ENCODE assay signal across 10 cellular contexts in genomic region chr14:30855345-30856037, GRCh38. TPM values are rescaled to one million over a fixed set of nuclear protein-coding genes. Genes with fewer than 3 reads are reported as not detected.
DNase-seq lines count a peak whose midpoint lies in the region; ATAC-seq and TF ChIP-seq lines count a peak whose summit lies in the region.
"Had no signal": no experiment of that assay in that cellular context is flagged by ENCODE, and none has a peak within 500 bp of the region (broad histone marks: within the 10 kb centered on the region; RNA-seq: fewer than 3 reads in every experiment).

No MANE protein-coding gene starts in this region.

- H2AK5ac ChIP-seq in H9 (ENCODE audit: insufficient read length, low read length): no peak overlapping the region

- no peak overlapping the region for H4K91ac ChIP-seq in H9 (ENCODE audit: insufficient read length, low read depth, low read length)

- H2BK120ac ChIP-seq in H9 (ENCODE audit: low read depth, low read length, poor library complexity, severe bottlenecking): no peak overlapping the region

- H3K36me3 ChIP-seq in colonic mucosa (no peaks in the 10 kb centered on the region), OCI-LY7 (ENCODE audit: insufficient read depth, low read length) (no peaks in the 10 kb centered on the region)

- H3K4ac ChIP-seq in H9 (ENCODE audit: low read depth, low read length): no peak overlapping the region

- no peak for TF ChIP-seq CTCF in colonic mucosa (IDR thresholded peaks at IDR 0.05)
- no peak for TF ChIP-seq CTCF in OCI-LY7 (conservative IDR thresholded peaks at IDR 0.05; ENCODE audit: low read length)
- TF ChIP-seq CTCF in H9 (conservative IDR thresholded peaks at IDR 0.05): no peak

- no peak overlapping the region for H3K56ac ChIP-seq in H9 (ENCODE audit: insufficient read length, low read depth, low read length)

- no peak overlapping the region for H3K9ac ChIP-seq in colonic mucosa (ENCODE audit: low read depth in 2 of 2, low read length in 2 of 2)
- H3K9ac ChIP-seq in H9 (ENCODE audit: extremely low read depth, insufficient read length, low read length): no peak overlapping the region

- H3K18ac ChIP-seq in H9 (ENCODE audit: insufficient read length, low read depth, low read length): no peak overlapping the region

- CTCF ChIA-PET in OCI-LY7 (lab: Charles Lee; ENCODE audit: unreplicated experiment): no interaction called here

- H3K27me3 Mint-ChIP-seq in stimulated activated naive CD8-positive, alpha-beta T cell treated with anti-CD3 and anti-CD28 coated beads, Interleukin-15, Interleukin-2, amounts not matched to agents 100 ng/mL and 50 ng/mL, for 24 hours: peaks cover 39% of the 10 kb centered on the region
- H3K27me3 Mint-ChIP-seq in H9 (ENCODE audit: low read depth): no peaks in the 10 kb centered on the region

- H2BK20ac ChIP-seq in H9 (ENCODE audit: low read depth, low read length, poor library complexity, severe bottlenecking): no peak overlapping the region

- no peaks in the 10 kb centered on the region for H3K27me3 ChIP-seq in colonic mucosa
- H3K27me3 ChIP-seq in H9 (ENCODE audit: insufficient read depth, low read length): no peaks in the 10 kb centered on the region

- peak overlapping the region in 1 of 2 donors; percentile 61 for H3K27ac Mint-ChIP-seq in activated naive CD4-positive, alpha-beta T cell treated with anti-CD3 and anti-CD28 coated beads, Interleukin-2, amount 50 U/mL, for 72 hours
- H3K27ac Mint-ChIP-seq in stimulated activated naive CD8-positive, alpha-beta T cell treated with anti-CD3 and anti-CD28 coated beads, Interleukin-15, Interleukin-2, amounts not matched to agents 100 ng/mL and 50 ng/mL, for 24 hours: peak overlapping the region; percentile 84
- no peak overlapping the region; a peak in 1 of 7 replicates for H3K27ac Mint-ChIP-seq in H9

- H2AFZ ChIP-seq in OCI-LY7 (ENCODE audit: low read length) (no peak overlapping the region), H9 (ENCODE audit: low read length) (no peak overlapping the region)

- no peak overlapping the region for H3T11ph ChIP-seq in H9 (ENCODE audit: low read length)

- H2BK12ac ChIP-seq in H9 (ENCODE audit: insufficient read length, low read depth, low read length): no peak overlapping the region

- intact Hi-C loops in colonic mucosa (cut with DNase I) (no loop called here), OCI-LY7 (cut with micrococcal nuclease; ENCODE audit: unreplicated experiment) (no loop called here)

- no peaks in the 10 kb centered on the region for H3K9me3 Mint-ChIP-seq in activated naive CD4-positive, alpha-beta T cell treated with anti-CD3 and anti-CD28 coated beads, Interleukin-2, amount 50 U/mL, for 72 hours
- peaks cover 8% of the 10 kb centered on the region for H3K9me3 Mint-ChIP-seq in stimulated activated naive CD8-positive, alpha-beta T cell treated with anti-CD3 and anti-CD28 coated beads, Interleukin-15, Interleukin-2, amounts not matched to agents 100 ng/mL and 50 ng/mL, for 24 hours
- no peaks in the 10 kb centered on the region for H3K9me3 Mint-ChIP-seq in H9

- no peak overlapping the region for H4K5ac ChIP-seq in H9 (ENCODE audit: insufficient read length, low read depth, low read length)

- POLR2A ChIA-PET in OCI-LY7 (lab: Charles Lee): interaction anchor here (0.6 kb wide), 1 partner anchor 326 kb away, joined by 3 read pairs; no protein-coding TSS in a partner anchor

- no peak overlapping the region for H2BK15ac ChIP-seq in H9 (ENCODE audit: low read depth, low read length)

- H3K9me2 ChIP-seq in OCI-LY7 (ENCODE audit: insufficient read depth, low read length): no peaks in the 10 kb centered on the region; the same call in 1 of the 2 replicates

- WGBS in H9 (ENCODE audit: extremely low coverage, insufficient read length, low lambda C conversion rate): no CpG with 5 or more reads among the region's 6 CpGs

- H2BK5ac ChIP-seq in H9 (ENCODE audit: insufficient read length, low read length): no peak overlapping the region

- no peaks in the 10 kb centered on the region for H3K9me3 ChIP-seq in colonic mucosa
- H3K9me3 ChIP-seq in OCI-LY7 (ENCODE audit: low read length): no peaks in the 10 kb centered on the region
- H3K9me3 ChIP-seq in H9 (ENCODE audit: control insufficient read depth, low read depth, low read length): no peaks in the 10 kb centered on the region

- H3K23ac ChIP-seq in H9 (ENCODE audit: insufficient read length, low read depth, low read length): no peak overlapping the region

- no peak for DNase-seq in activated naive CD4-positive, alpha-beta T cell treated with anti-CD3 and anti-CD28 coated beads, Interleukin-2, amount 50 U/mL, for 72 hours (ENCODE audit: low spot score in 2 of 2)
- no peak for DNase-seq in activated naive CD4-positive, alpha-beta T cell treated with anti-CD3 and anti-CD28 coated beads, Interleukin-2, amount 50 U/mL, for 16 hours
- DNase-seq in colonic mucosa (no peak), OCI-LY7 (ENCODE audit: low spot score) (no peak), H9 (no peak)
- DNase-seq: mesenchymal stem cell, NCI-H187 treated with DMSO at 0.1 percent for 48 hours had no signal

- H3K4me2 ChIP-seq in OCI-LY7 (ENCODE audit: low read length): no peak overlapping the region
- no peak overlapping the region for H3K4me2 ChIP-seq in H9 (ENCODE audit: insufficient read depth, insufficient read length, low read length)

- no peak overlapping the region for H4K8ac ChIP-seq in H9 (replicated peaks; ENCODE audit: insufficient read length, low read depth, low read length)

- no peaks in the 10 kb centered on the region for H3K23me2 ChIP-seq in H9 (ENCODE audit: insufficient read length, low read depth, low read length, poor library complexity, severe bottlenecking)

- no peaks in the 10 kb centered on the region for H3K79me2 ChIP-seq in OCI-LY7 (ENCODE audit: insufficient read depth, low read depth, low read length)
- H3K79me2 ChIP-seq in H9 (ENCODE audit: insufficient read depth, low read length): no peaks in the 10 kb centered on the region

- peak; percentile 55 to 83 for ATAC-seq in activated naive CD4-positive, alpha-beta T cell treated with anti-CD3 and anti-CD28 coated beads, Interleukin-2, amount 50 U/mL, for 72 hours
- ATAC-seq in HG02571 (IDR thresholded peaks at IDR 0.05; ENCODE audit: unreplicated experiment): peak; percentile 72
- peak; percentile 51 for ATAC-seq in HG03575 (IDR thresholded peaks at IDR 0.05; ENCODE audit: extremely low read depth, insufficient number of reproducible peaks, low FRiP score, unreplicated experiment)

- H3K4me1 ChIP-seq in colonic mucosa (no peaks in the 10 kb centered on the region), OCI-LY7 (ENCODE audit: insufficient read depth, low read length, poor library complexity, severe bottlenecking) (no peaks in the 10 kb centered on the region), H9 (ENCODE audit: insufficient read depth, low read length) (no peaks in the 10 kb centered on the region)

- H3K27ac ChIP-seq in colonic mucosa (no peak overlapping the region), OCI-LY7 (ENCODE audit: low read depth, low read length, poor library complexity, severe bottlenecking) (no peak overlapping the region), H9 (ENCODE audit: insufficient read length, low read depth, low read length) (no peak overlapping the region)

- no peaks in the 10 kb centered on the region for H3K79me1 ChIP-seq in H9 (ENCODE audit: insufficient read depth, low read depth, low read length, poor library complexity, severe bottlenecking)

- H3K4me1 Mint-ChIP-seq in stimulated activated naive CD8-positive, alpha-beta T cell treated with anti-CD3 and anti-CD28 coated beads, Interleukin-15, Interleukin-2, amounts not matched to agents 100 ng/mL and 50 ng/mL, for 24 hours (ENCODE audit: low read depth): peaks cover 19% of the 10 kb centered on the region
- H3K4me1 Mint-ChIP-seq in H9: no peaks in the 10 kb centered on the region

- no TSS peak for BruUV-seq in OCI-LY7 (replicated peaks; lab: Mats Ljungman, UMichigan)

- no peaks in the 10 kb centered on the region for H3K36me3 Mint-ChIP-seq in activated naive CD4-positive, alpha-beta T cell treated with anti-CD3 and anti-CD28 coated beads, Interleukin-2, amount 50 U/mL, for 72 hours
- H3K36me3 Mint-ChIP-seq in stimulated activated naive CD8-positive, alpha-beta T cell treated with anti-CD3 and anti-CD28 coated beads, Interleukin-15, Interleukin-2, amounts not matched to agents 100 ng/mL and 50 ng/mL, for 24 hours (ENCODE audit: low read depth): no peaks in the 10 kb centered on the region
- no peaks in the 10 kb centered on the region for H3K36me3 Mint-ChIP-seq in H9 (ENCODE audit: insufficient read depth in 1 of 3, low read depth in 3 of 3)

- no peak overlapping the region; the same call in 1 of the 2 replicates for H3K14ac ChIP-seq in H9 (ENCODE audit: insufficient read depth, low read length)

- H4K20me1 ChIP-seq in OCI-LY7 (ENCODE audit: insufficient read depth, low read length): no peaks in the 10 kb centered on the region
- no peaks in the 10 kb centered on the region for H4K20me1 ChIP-seq in H9 (ENCODE audit: control insufficient read depth, insufficient read depth, insufficient read length)

- H3K4me3 ChIP-seq in colonic mucosa (no peak overlapping the region), OCI-LY7 (ENCODE audit: low read depth, low read length, poor library complexity, severe bottlenecking) (no peak overlapping the region)

- peak overlapping the region; percentile 11 for H3K4me3 Mint-ChIP-seq in stimulated activated naive CD8-positive, alpha-beta T cell treated with anti-CD3 and anti-CD28 coated beads, Interleukin-15, Interleukin-2, amounts not matched to agents 100 ng/mL and 50 ng/mL, for 24 hours
- H3K4me3 Mint-ChIP-seq in H9: no peak overlapping the region

RNA-seq across cellular contexts. Expression of gene COCH, which starts 18.9 kb away (rescaled TPM):
- total RNA-seq in activated naive CD4-positive, alpha-beta T cell treated with anti-CD3 and anti-CD28 coated beads, Interleukin-2, amount 50 U/mL, for 72 hours: 1 to 10 TPM in 1 of 2 donors, under 1 TPM in 1; 0.57 to 1.4 TPM
- total RNA-seq in colonic mucosa (1 to 10 TPM in 1 of 2 donors, under 1 TPM in 1; 0.91 to 2.4 TPM), OCI-LY7 (2022) (17.7 and 19.8 TPM in 2 replicates), H9 (2021) (25.8 and 26.0 TPM in 2 replicates)
- total RNA-seq in OCI-LY7 (2014; rRNA removed; shearing (Covaris generic)): 11.8 and 18.7 TPM in 2 replicates
